In genomic region chr1:57340361-57341192, GRCh38 we compare ENCODE assay signal across 21 cellular contexts.
DNase-seq lines count a peak whose midpoint lies in the region; ATAC-seq and TF ChIP-seq lines count a peak whose summit lies in the region.
"Had no signal": no experiment of that assay in that cellular context is flagged by ENCODE, and none has a peak within 500 bp of the region (broad histone marks: within the 10 kb centered on the region; RNA-seq: fewer than 3 reads in every experiment).

No MANE protein-coding gene starts in this region.

- no peak overlapping the region for H3K27ac Mint-ChIP-seq in neural progenitor cell
- H3K27ac Mint-ChIP-seq: activated CD4-positive, alpha-beta memory T cell treated with anti-CD3 and anti-CD28 coated beads, Interleukin-2, amount 10 ng/mL, durations not matched to agents 7 days and 5 days; CD4-positive, CD25-positive, alpha-beta regulatory T cell; naive B cell had no signal

- WGBS in heart right ventricle, 2 donors, result 90 to 92% methylated on average over 8 of the region's 8 CpGs

- no peak overlapping the region for H3K9ac ChIP-seq in neural progenitor cell

- no peaks in the 10 kb centered on the region for H3K9me3 ChIP-seq in heart right ventricle
- no peaks in the 10 kb centered on the region for H3K9me3 ChIP-seq in neural progenitor cell (ENCODE audit: low read depth)
- H3K9me3 ChIP-seq: suprapubic skin had no signal

- H3K36me3 Mint-ChIP-seq in neural progenitor cell, result peaks cover 3% of the 10 kb centered on the region
- H3K36me3 Mint-ChIP-seq: CD4-positive, CD25-positive, alpha-beta regulatory T cell; naive B cell had no signal

- H3K27me3 ChIP-seq in heart right ventricle (no peaks in the 10 kb centered on the region), neural progenitor cell (no peaks in the 10 kb centered on the region)
- H3K27me3 ChIP-seq: suprapubic skin had no signal

- H3K27ac ChIP-seq in heart right ventricle (no peak overlapping the region), neural progenitor cell (no peak overlapping the region)
- H3K27ac ChIP-seq: suprapubic skin had no signal

- DNase-seq in NCI-H187 treated with DMSO at 0.1 percent for 48 hours (lab: John Stamatoyannopoulos, UW), result peak; percentile 40
- DNase-seq in NCI-H510A treated with DMSO at 0.1 percent for 48 hours (lab: John Stamatoyannopoulos, UW), result peak; percentile 30
- no peak for DNase-seq in heart right ventricle
- DNase-seq in neural progenitor cell (ENCODE audit: low spot score), result no peak
- DNase-seq in Kasumi-1 (lab: John Stamatoyannopoulos, UW), result no peak
- DNase-seq: activated CD4-positive, alpha-beta memory T cell treated with anti-CD3 and anti-CD28 coated beads, Interleukin-2, amount 10 ng/mL, durations not matched to agents 7 days and 5 days; activated CD4-positive, CD25-positive, alpha-beta regulatory T cell; activated naive CD4-positive, alpha-beta T cell; CD4-positive, CD25-positive, alpha-beta regulatory T cell; DMS 273 treated with DMSO at 0.1 percent for 48 hours; hippocampal formation; Karpas-422; mesenchymal stem cell; naive B cell; NCI-H345; RPMI8226; T-helper 9 cell had no signal

- no peaks in the 10 kb centered on the region for H3F3A ChIP-seq in neural progenitor cell (ENCODE audit: low read depth)

- TF ChIP-seq CTCF in heart right ventricle (IDR thresholded peaks at IDR 0.05) (peak in 5 of 9 donors; percentile 22 to 38 (median 32)), neural progenitor cell (IDR thresholded peaks at IDR 0.05) (peak; percentile 18)

- H2AFZ ChIP-seq in neural progenitor cell (replicated peaks), result no peak overlapping the region

- peaks cover 11% of the 10 kb centered on the region for H3K4me1 Mint-ChIP-seq in neural progenitor cell
- H3K4me1 Mint-ChIP-seq: activated CD4-positive, alpha-beta memory T cell treated with anti-CD3 and anti-CD28 coated beads, Interleukin-2, amount 10 ng/mL, durations not matched to agents 7 days and 5 days; CD4-positive, CD25-positive, alpha-beta regulatory T cell; naive B cell had no signal

- H4K20me1 ChIP-seq in neural progenitor cell (ENCODE audit: low read depth), result no peaks in the 10 kb centered on the region

- H3K36me3 ChIP-seq in heart right ventricle (no peaks in the 10 kb centered on the region), neural progenitor cell (no peaks in the 10 kb centered on the region)
- H3K36me3 ChIP-seq: suprapubic skin had no signal

- no peaks in the 10 kb centered on the region for H3K79me2 ChIP-seq in neural progenitor cell (ENCODE audit: low read depth)

- H3K4me3 Mint-ChIP-seq in neural progenitor cell, result no peak overlapping the region
- H3K4me3 Mint-ChIP-seq: activated CD4-positive, alpha-beta memory T cell treated with anti-CD3 and anti-CD28 coated beads, Interleukin-2, amount 10 ng/mL, durations not matched to agents 7 days and 5 days; CD4-positive, CD25-positive, alpha-beta regulatory T cell; naive B cell had no signal

- intact Hi-C loops in heart right ventricle (cut with DNase I), result loop anchor here in 7 of 10 donors (5.0 to 10.0 kb wide), 2 partner anchors 506 to 508 kb away; no protein-coding TSS in a partner anchor

- H3K4me2 ChIP-seq in neural progenitor cell, result no peak overlapping the region

- H3K4me3 ChIP-seq in heart right ventricle (no peak overlapping the region), neural progenitor cell (no peak overlapping the region)
- H3K4me3 ChIP-seq: suprapubic skin had no signal

- peaks cover 2% of the 10 kb centered on the region for H3K9me3 Mint-ChIP-seq in neural progenitor cell
- H3K9me3 Mint-ChIP-seq: activated CD4-positive, alpha-beta memory T cell treated with anti-CD3 and anti-CD28 coated beads, Interleukin-2, amount 10 ng/mL, durations not matched to agents 7 days and 5 days had no signal

- H3K27me3 Mint-ChIP-seq in neural progenitor cell (ENCODE audit: insufficient read depth, low read depth), result no peaks in the 10 kb centered on the region
- H3K27me3 Mint-ChIP-seq: activated CD4-positive, alpha-beta memory T cell treated with anti-CD3 and anti-CD28 coated beads, Interleukin-2, amount 10 ng/mL, durations not matched to agents 7 days and 5 days; CD4-positive, CD25-positive, alpha-beta regulatory T cell had no signal

- H3K4me1 ChIP-seq in heart right ventricle (peaks cover 0 to 4% (median 0%) of the 10 kb centered on the region in 9 donors), neural progenitor cell (no peaks in the 10 kb centered on the region)
- H3K4me1 ChIP-seq: suprapubic skin had no signal

- ATAC-seq in heart right ventricle, result peak in 2 of 8 donors; percentile 44 to 57
- ATAC-seq in HG02759 (IDR thresholded peaks at IDR 0.05; ENCODE audit: unreplicated experiment), result no peak
- no peak for ATAC-seq in GM21619 (IDR thresholded peaks at IDR 0.05; ENCODE audit: unreplicated experiment)
- ATAC-seq: sciatic nerve had no signal

Comparison
In these comparisons a context has a peak if more than half of its experiments do, and no peak if none do; other contexts are left out.
1. DNase-seq: peak in NCI-H187 treated with DMSO at 0.1 percent for 48 hours (single experiment) and NCI-H510A treated with DMSO at 0.1 percent for 48 hours (single experiment); none in heart right ventricle (0 of 2), neural progenitor cell (single experiment) and Kasumi-1 (0 of 2).